In the genomic region with DNA sequence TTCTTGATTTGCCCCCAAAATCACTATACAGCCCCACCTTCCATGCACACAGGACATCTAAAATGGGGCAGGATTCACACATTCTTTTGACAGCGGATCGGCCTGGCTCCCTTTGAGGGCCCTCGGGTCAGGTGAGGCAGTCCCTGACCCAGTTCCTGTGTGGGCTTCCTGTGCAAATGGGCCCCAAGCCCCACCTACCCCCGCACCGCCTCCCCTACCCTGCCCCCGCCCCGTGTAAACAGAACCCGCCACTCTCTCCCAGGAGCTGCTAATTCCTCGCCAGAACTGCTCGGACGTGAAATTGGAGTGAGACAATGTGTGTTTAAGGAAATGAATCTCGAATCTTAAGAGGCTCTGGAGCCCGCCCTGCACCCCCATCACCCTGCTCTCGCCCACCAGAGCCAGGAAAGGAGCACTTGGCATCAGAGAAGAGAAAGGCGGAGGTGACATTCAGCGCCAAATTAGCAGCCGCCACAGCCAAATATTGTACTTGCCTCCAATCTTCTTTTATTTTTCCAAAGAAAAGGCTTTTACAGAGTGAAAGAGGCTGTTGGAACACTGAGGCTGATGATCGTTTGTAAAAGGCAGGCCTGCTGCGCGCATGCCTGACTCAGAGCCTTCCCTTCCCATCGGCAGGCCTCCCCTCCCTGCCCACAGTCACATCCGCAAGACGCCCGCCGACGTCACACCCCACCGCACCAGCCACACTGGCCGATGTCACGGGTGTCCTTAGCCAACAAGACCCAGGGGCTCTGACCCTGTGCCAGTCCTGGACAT, we compare ENCODE assay signal across 9 cellular contexts. TPM values are rescaled to one million over a fixed set of nuclear protein-coding genes. Genes with fewer than 3 reads are reported as not detected.
DNase-seq lines count a peak whose midpoint lies in the region; ATAC-seq, FAIRE-seq and TF ChIP-seq lines count a peak whose summit lies in the region.
"Had no signal": no experiment of that assay in that cellular context is flagged by ENCODE, and none has a peak within 500 bp of the region (broad histone marks: within the 10 kb centered on the region; RNA-seq: fewer than 3 reads in every experiment).

No MANE protein-coding gene starts in this region.

- no peak overlapping the region for H3K23ac ChIP-seq in H1 (ENCODE audit: insufficient read length)

- TF ChIP-seq POLR2A in H1 (IDR thresholded peaks at IDR 0.05; ENCODE audit: control extremely low read depth in 1 of 2, low read depth in 2 of 2, low read length in 2 of 2), result no peak

- peaks cover 0 to 30% (median 15%) of the 10 kb centered on the region in 4 experiments; a peak in 6 of 7 replicates for H3K4me1 ChIP-seq in H1 (replicated peaks in 1 of 4; ENCODE audit: control insufficient read depth in 3 of 4, insufficient read depth in 4 of 4, low read length in 3 of 4)

- no peak overlapping the region for H3K9ac ChIP-seq in H1 (replicated peaks in 1 of 4; ENCODE audit: extremely low read depth in 1 of 4, low read depth in 3 of 4, low read length in 3 of 4)

- TF ChIP-seq RAD21 in H1 (IDR thresholded peaks at IDR 0.05 in 1 of 2, conservative IDR thresholded peaks at IDR 0.05 in 1 of 2; ENCODE audit: low read depth in 2 of 2, low read length in 2 of 2), result no peak

- no peaks in the 10 kb centered on the region for H4K20me1 ChIP-seq in H1 (replicated peaks in 1 of 2; ENCODE audit: control insufficient read depth in 1 of 2, insufficient read depth in 2 of 2, low read length in 2 of 2)

- WGBS in H1 (ENCODE audit: extremely low coverage in 1 of 2, insufficient coverage in 1 of 2, insufficient read length in 1 of 2, insufficient replicate concordance in 2 of 2, low coverage in 1 of 2, low lambda C conversion rate in 2 of 2, missing lambda C conversion rate in 1 of 2), 2 experiments, result 84% methylated on average over 29 of the region's 29 CpGs; no CpG with 5 or more reads in 1 of the 2 experiments

- no peaks in the 10 kb centered on the region for H3K23me2 ChIP-seq in H1 (ENCODE audit: low read depth, low read length)

- peak overlapping the region; percentile 73; the same call in 1 of the 2 replicates for H4K8ac ChIP-seq in H1 (ENCODE audit: extremely low read depth, insufficient read depth, low read length)

- no peak overlapping the region for H2BK20ac ChIP-seq in H1 (ENCODE audit: low read length)

- DNase-seq in Daoy (ENCODE audit: low read depth), result peak; percentile 46
- peak; percentile 27 to 52 for DNase-seq in activated CD8-positive, alpha-beta memory T cell treated with anti-CD3 and anti-CD28 coated beads for 1 hour (ENCODE audit: extremely low read depth in 1 of 2, low read depth in 1 of 2)
- DNase-seq in H1 (ENCODE audit: low read depth in 1 of 2, low spot score in 2 of 2), result no peak
- peak; percentile 35 for DNase-seq in stimulated activated naive CD4-positive, alpha-beta T cell treated with Interleukin-2 at 50 U/mL for 16 hours (lab: John Stamatoyannopoulos, UW)
- no peak for DNase-seq in NCI-H2171 (lab: John Stamatoyannopoulos, UW)
- no peak for DNase-seq in DMS153 treated with DMSO at 0.1 percent for 48 hours (lab: John Stamatoyannopoulos, UW; ENCODE audit: unreplicated experiment)

- no peak overlapping the region for H3K27ac ChIP-seq in H1 (ENCODE audit: low read depth, low read length)
- H3K27ac ChIP-seq: cardiac muscle cell had no signal

- H3K79me2 ChIP-seq in H1 (ENCODE audit: control insufficient read depth in 1 of 2, insufficient read depth in 2 of 2, low read length in 2 of 2), result no peaks in the 10 kb centered on the region

- H2BK5ac ChIP-seq in H1 (ENCODE audit: low read depth, low read length), result peak overlapping the region; percentile 67; the same call in 1 of the 2 replicates

- FAIRE-seq in H1 (lab: Jason Lieb, UNC), result no peak

- H3K4me2 ChIP-seq in H1 (ENCODE audit: insufficient read depth in 1 of 2, low read depth in 2 of 2, low read length in 2 of 2), result no peak overlapping the region

- CTCF ChIA-PET in H1 (lab: Charles Lee; ENCODE audit: partially characterized antibody), result interaction anchor here (1.2 kb wide), 2 partner anchors 59 to 74 kb away, joined by 3 read pairs; no protein-coding TSS in a partner anchor

- no peaks in the 10 kb centered on the region for H3K27me3 ChIP-seq in H1 (replicated peaks in 1 of 4; ENCODE audit: control insufficient read depth in 3 of 4, extremely low read depth in 1 of 4, insufficient read depth in 3 of 4, low read length in 3 of 4)
- H3K27me3 ChIP-seq: cardiac muscle cell had no signal

- no peak overlapping the region for H3K18ac ChIP-seq in H1 (ENCODE audit: extremely low read depth, low read length)

- H3K4ac ChIP-seq in H1 (replicated peaks; ENCODE audit: insufficient read length, low read depth, low read length), result no peak overlapping the region

- no peak for TF ChIP-seq EP300 in H1 (IDR thresholded peaks at IDR 0.05; ENCODE audit: borderline replicate concordance in 1 of 2, low read depth in 2 of 2, low read length in 2 of 2)

- H3K4me1 Mint-ChIP-seq in nephron, result peaks cover 46% of the 10 kb centered on the region

- TF ChIP-seq CTCF in H1 (IDR thresholded peaks at IDR 0.05; ENCODE audit: control extremely low read depth in 1 of 3, insufficient read depth in 1 of 3, low read depth in 1 of 3, low read length in 3 of 3) (no peak), nephron (IDR thresholded peaks at IDR 0.05; ENCODE audit: unreplicated experiment in 3 of 3) (no peak)

- H2BK120ac ChIP-seq in H1 (replicated peaks; ENCODE audit: low read depth, low read length), result no peak overlapping the region

- H3K27ac Mint-ChIP-seq in nephron, result peak overlapping the region; percentile 86 to 88 (median 87)

- POLR2A ChIA-PET in H1 (lab: Charles Lee; ENCODE audit: partially characterized antibody), result no interaction called here

- no peak overlapping the region for H3K4me3 ChIP-seq in H1 (ENCODE audit: extremely low read depth in 1 of 4, insufficient read depth in 2 of 4, low read depth in 3 of 4, low read length in 4 of 4)
- H3K4me3 ChIP-seq: cardiac muscle cell had no signal

- no peak overlapping the region for H3K14ac ChIP-seq in H1 (ENCODE audit: insufficient read length)

- no peak overlapping the region for H4K5ac ChIP-seq in H1 (ENCODE audit: insufficient read length, low read depth, low read length)

- H2AK5ac ChIP-seq in H1 (ENCODE audit: low read depth, low read length), result 0 out of 2 replicates have a peak overlapping the region, but pooled peaks have one; percentile 46

- H3K36me3 Mint-ChIP-seq in nephron (ENCODE audit: low read depth), result no peaks in the 10 kb centered on the region

- no peaks in the 10 kb centered on the region for H3K9me3 ChIP-seq in H1 (ENCODE audit: insufficient read depth in 2 of 2, low read depth in 1 of 2, low read length in 1 of 2)

- peaks cover 3% of the 10 kb centered on the region; the same call in 1 of the 2 replicates for H3K79me1 ChIP-seq in H1 (ENCODE audit: low read depth, low read length)

- no peak overlapping the region for H3K56ac ChIP-seq in H1 (replicated peaks; ENCODE audit: insufficient read length, low read depth, low read length)

- H3K36me3 ChIP-seq in H1 (ENCODE audit: control insufficient read depth in 2 of 4, insufficient read depth in 4 of 4, low read length in 3 of 4), result no peaks in the 10 kb centered on the region
- H3K36me3 ChIP-seq: cardiac muscle cell had no signal

- peaks cover 3% of the 10 kb centered on the region for H3K27me3 Mint-ChIP-seq in nephron (ENCODE audit: low read depth)

- no peak for ATAC-seq in HG03378 (IDR thresholded peaks at IDR 0.05; ENCODE audit: unreplicated experiment)

- H3K9me3 Mint-ChIP-seq in nephron, result no peaks in the 10 kb centered on the region

- H2BK15ac ChIP-seq in H1 (ENCODE audit: low read length), result peak overlapping the region; percentile 18; the same call in 1 of the 2 replicates

- H4K91ac ChIP-seq in H1 (replicated peaks; ENCODE audit: insufficient read length, low read length), result no peak overlapping the region

- H2BK12ac ChIP-seq in H1 (ENCODE audit: low read depth, low read length), result no peak overlapping the region

- no peak overlapping the region for H2AFZ ChIP-seq in H1 (ENCODE audit: low read length)

- peak overlapping the region in 1 of 3 experiments; percentile 25 for H3K4me3 Mint-ChIP-seq in nephron

TF ChIP-seq in H1, 55 proteins besides CTCF, POLR2A, EP300 and RAD21 (continues in another document):
- TF ChIP-seq, protein P1, sequence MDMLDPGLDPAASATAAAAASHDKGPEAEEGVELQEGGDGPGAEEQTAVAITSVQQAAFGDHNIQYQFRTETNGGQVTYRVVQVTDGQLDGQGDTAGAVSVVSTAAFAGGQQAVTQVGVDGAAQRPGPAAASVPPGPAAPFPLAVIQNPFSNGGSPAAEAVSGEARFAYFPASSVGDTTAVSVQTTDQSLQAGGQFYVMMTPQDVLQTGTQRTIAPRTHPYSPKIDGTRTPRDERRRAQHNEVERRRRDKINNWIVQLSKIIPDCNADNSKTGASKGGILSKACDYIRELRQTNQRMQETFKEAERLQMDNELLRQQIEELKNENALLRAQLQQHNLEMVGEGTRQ (IDR thresholded peaks at IDR 0.05; ENCODE audit: low read length), result no peak
- TF ChIP-seq HDAC2 (IDR thresholded peaks at IDR 0.05; ENCODE audit: borderline replicate concordance in 1 of 2, low read depth in 2 of 2, low read length in 2 of 2) (no peak), POLR2AphosphoS5 (IDR thresholded peaks at IDR 0.05; ENCODE audit: low read depth, low read length) (no peak), HDAC6 (IDR thresholded peaks at IDR 0.05; ENCODE audit: low read depth, low read length) (no peak), TBP (IDR thresholded peaks at IDR 0.05; ENCODE audit: low read depth, low read length) (no peak), SIX5 (IDR thresholded peaks at IDR 0.05; ENCODE audit: low read depth, low read length) (no peak), RNF2 (IDR thresholded peaks at IDR 0.05; ENCODE audit: borderline replicate concordance, low read depth, low read length, missing control alignments, poor library complexity, severe bottlenecking) (no peak), YY1 (IDR thresholded peaks at IDR 0.05; ENCODE audit: low read depth, low read length) (no peak), JUND (IDR thresholded peaks at IDR 0.05; ENCODE audit: low read length) (no peak)

RNA-seq across cellular contexts. Expression of gene CACNA2D2, which starts 53.1 kb away (rescaled TPM):
- total RNA-seq in Daoy (2014; rRNA removed; shearing (Covaris generic)), result 0.03 TPM in 1 of 2 replicates, not detected in the other
- total RNA-seq in H1 (2021; fragmentation: NEBNext Ultra II Directional; extraction: Animal tissue kit (Norgen Biotek cat#: 25700)), result 14.0 and 14.1 TPM in 2 replicates
- 24.9 and 25.0 TPM in 2 replicates for polyA plus RNA-seq in H1 (2011; rRNA removed)
- 14.3 TPM for polyA plus RNA-seq in H1 (2011; cell fraction: cytosol; rRNA removed)
- 43.9 TPM for polyA plus RNA-seq in H1 (2011; cell fraction: nucleus; rRNA removed)
- 16.0 to 28.5 TPM (median 22.8 TPM) in 4 replicates for polyA plus RNA-seq in H1 (2012, experiment 1 of 2)
- polyA plus RNA-seq in H1 (2012, experiment 2 of 2), result 13.3 TPM
- polyA plus RNA-seq in H1 (2013, experiment 1 of 2), result 16.1 TPM
- 13.8 TPM for polyA plus RNA-seq in H1 (2013, experiment 2 of 2)
- 16.8 and 18.9 TPM in 2 replicates for polyA minus RNA-seq in H1 (2011; rRNA and poly(A)+ RNA removed)
- polyA minus RNA-seq in H1 (2011; cell fraction: cytosol; rRNA and poly(A)+ RNA removed), result 14.2 TPM
- polyA minus RNA-seq in H1 (2011; cell fraction: nucleus; rRNA and poly(A)+ RNA removed), result 9.4 TPM

Comparison
In these comparisons a context has a peak if more than half of its experiments do, and no peak if none do; other contexts are left out.
1. DNase-seq: peak in Daoy (single experiment), activated CD8-positive, alpha-beta memory T cell treated with anti-CD3 and anti-CD28 coated beads for 1 hour (2 of 2) and stimulated activated naive CD4-positive, alpha-beta T cell treated with Interleukin-2 at 50 U/mL for 16 hours (single experiment); none in H1 (0 of 2), NCI-H2171 (single experiment) and DMS153 treated with DMSO at 0.1 percent for 48 hours (single experiment).
2. RNA of gene CACNA2D2, which starts 53.1 kb away (total RNA-seq): 14.0 to 14.1 TPM in H1; 0.03 TPM in Daoy; every median in the first group is over 10 times any median in the second.